9 cellular contexts compared by ENCODE assay signal in genomic region chr3:23811919-23812318, GRCh38. TPM values are rescaled to one million over a fixed set of nuclear protein-coding genes. Genes with fewer than 3 reads are reported as not detected.
DNase-seq lines count a peak whose midpoint lies in the region; ATAC-seq and TF ChIP-seq lines count a peak whose summit lies in the region.
"Had no signal": no experiment of that assay in that cellular context is flagged by ENCODE, and none has a peak within 500 bp of the region (broad histone marks: within the 10 kb centered on the region; RNA-seq: fewer than 3 reads in every experiment).

No MANE protein-coding gene starts in this region.

- POLR2A ChIA-PET in Panc1 (lab: Charles Lee), result no interaction called here

- H3K9me3 Mint-ChIP-seq in activated T-cell treated with anti-CD3 and anti-CD28 coated beads, Interleukin-2, amount 50 U/mL, for 24 hours, result no peaks in the 10 kb centered on the region

- in situ Hi-C loops in Panc1 (cut with HindIII; ENCODE audit: low pct_unique_long_range_greater_than_20kb, low sequenced_read_pairs), result no loop called here

- CTCF ChIA-PET in Panc1 (lab: Charles Lee), result no interaction called here

- H3K27me3 Mint-ChIP-seq in activated T-cell treated with anti-CD3 and anti-CD28 coated beads, Interleukin-2, amount 50 U/mL, for 24 hours, result no peaks in the 10 kb centered on the region

- H3K36me3 Mint-ChIP-seq in activated T-cell treated with anti-CD3 and anti-CD28 coated beads, Interleukin-2, amount 50 U/mL, for 24 hours (ENCODE audit: low read depth), result peaks cover 50% of the 10 kb centered on the region

- H3K27ac ChIP-seq in Panc1 (ENCODE audit: low read length), result peak overlapping the region; percentile 82; the same call in 1 of the 2 replicates
- H3K27ac ChIP-seq in psoas muscle, result peak overlapping the region; percentile 97

- peak overlapping the region; percentile 87 for H3K4me3 Mint-ChIP-seq in activated T-cell treated with anti-CD3 and anti-CD28 coated beads, Interleukin-2, amount 50 U/mL, for 24 hours

- peak overlapping the region; percentile 74 for H3K27ac Mint-ChIP-seq in activated T-cell treated with anti-CD3 and anti-CD28 coated beads, Interleukin-2, amount 50 U/mL, for 24 hours

- H3K4me1 Mint-ChIP-seq in activated T-cell treated with anti-CD3 and anti-CD28 coated beads, Interleukin-2, amount 50 U/mL, for 24 hours (ENCODE audit: low read depth), result peaks cover 74% of the 10 kb centered on the region

- TF ChIP-seq CTCF in Panc1 (IDR thresholded peaks at IDR 0.05) (no peak), psoas muscle (IDR thresholded peaks at IDR 0.05) (no peak)

- TSS peak; percentile 8 for BruUV-seq in Panc1 (replicated peaks; lab: Mats Ljungman, UMichigan)

- H3K36me3 ChIP-seq in Panc1 (ENCODE audit: control insufficient read depth, insufficient read depth, low read length), result peaks cover 10% of the 10 kb centered on the region; the same call in 1 of the 2 replicates
- peaks cover 0 to 7% of the 10 kb centered on the region in 2 donors for H3K36me3 ChIP-seq in psoas muscle (ENCODE audit: insufficient read depth in 1 of 2, low read depth in 1 of 2)

- DNase-seq in activated T-cell treated with anti-CD3 and anti-CD28 coated beads, Interleukin-2, amount 50 U/mL, for 24 hours, result no peak
- no peak for DNase-seq in activated T-cell treated with anti-CD3 and anti-CD28 coated beads, Interleukin-2, amount 50 U/mL, for 1 hour
- no peak for DNase-seq in Panc1 (ENCODE audit: low read depth, low spot score)
- no peak for DNase-seq in psoas muscle
- DNase-seq in mesenteric fat pad (ENCODE audit: low spot score), result no peak
- DNase-seq in NCI-H226, result no peak
- no peak for DNase-seq in NCI-H69 (lab: John Stamatoyannopoulos, UW)
- DNase-seq: MG63 had no signal

- ATAC-seq in HG02798 (IDR thresholded peaks at IDR 0.05; ENCODE audit: poor library complexity, unreplicated experiment) (peak; percentile 58), Panc1 (no peak), psoas muscle (no peak)

- H3K9me3 ChIP-seq in Panc1 (ENCODE audit: control insufficient read depth, insufficient read depth, low read depth, low read length) (no peaks in the 10 kb centered on the region), psoas muscle (no peaks in the 10 kb centered on the region)
- H3K9me3 ChIP-seq: MG63 had no signal

- H3K27me3 ChIP-seq in Panc1 (ENCODE audit: control insufficient read depth, insufficient read depth, low read length) (no peaks in the 10 kb centered on the region), psoas muscle (ENCODE audit: insufficient read depth in 3 of 3, low read length in 2 of 3) (no peaks in the 10 kb centered on the region)
- H3K27me3 ChIP-seq: MG63 had no signal

- H3K4me3 ChIP-seq in Panc1 (ENCODE audit: low read depth in 2 of 2, low read length in 2 of 2) (peak overlapping the region; percentile 63 to 68; a peak in 3 of 4 replicates), psoas muscle (peak overlapping the region; percentile 82)

- intact Hi-C loops in Panc1 (cut with micrococcal nuclease; ENCODE audit: unreplicated experiment) (no loop called here), psoas muscle (cut with DNase I) (no loop called here)

- peaks cover 30% of the 10 kb centered on the region for H3K4me1 ChIP-seq in Panc1 (ENCODE audit: control insufficient read depth, insufficient read depth, low read length)
- peaks cover 65% of the 10 kb centered on the region for H3K4me1 ChIP-seq in psoas muscle

RNA-seq across cellular contexts. Expression of gene UBE2E1, which starts 6.2 kb away (rescaled TPM):
- total RNA-seq in Panc1 (2021; ENCODE audit: unreplicated experiment) (127 TPM), psoas muscle (100 to 1,000 TPM in 1 of 4 donors, 10 to 100 TPM in 3; 54.1 to 112 (median 90.1) TPM), mesenteric fat pad (93.7 TPM)
- 103 TPM for polyA plus RNA-seq in Panc1 (2012; ENCODE audit: insufficient read length)
- polyA plus RNA-seq in psoas muscle, result 10 to 100 TPM; 66.3 to 86.5 (median 66.6) TPM
